1 cellular context compared by ENCODE assay signal in genomic region chr11:64208086-64208795, GRCh38.
TF ChIP-seq lines count a peak whose summit lies in the region.

No MANE protein-coding gene starts in this region.

TF ChIP-seq in K562, 482 proteins besides CTCF, POLR2A, EP300 and RAD21:
- TF ChIP-seq PTBP1 (IDR thresholded peaks at IDR 0.05; ENCODE audit: low read depth, low read length) (no peak), BRD4 (IDR thresholded peaks at IDR 0.05) (0 out of 2 replicates have a peak, but pooled peaks have one; percentile 16), MYC (IDR thresholded peaks at IDR 0.05; ENCODE audit: low read depth, low read length) (no peak), MYC (CRISPR knock-in tag; IDR thresholded peaks at IDR 0.05; ENCODE audit: borderline replicate concordance, low read depth) (peak; percentile 40; the same call in 1 of the 2 replicates), GTF2E2 (tag; IDR thresholded peaks at IDR 0.05) (0 out of 2 replicates have a peak, but pooled peaks have one; percentile 0), ZNF740 (CRISPR knock-in tag; IDR thresholded peaks at IDR 0.05) (0 out of 2 replicates have a peak, but pooled peaks have one; percentile 10), ZNF740 (tag; IDR thresholded peaks at IDR 0.05) (0 out of 4 replicates have a peak, but pooled peaks of 1 of the 2 experiments have one; percentile 42), NFRKB (IDR thresholded peaks at IDR 0.05; ENCODE audit: low read depth) (0 out of 2 replicates have a peak, but pooled peaks have one; percentile 8), ZFP91 (CRISPR knock-in tag; IDR thresholded peaks at IDR 0.05) (no peak), POLR2G (IDR thresholded peaks at IDR 0.05; ENCODE audit: low read depth, low read length) (peak; percentile 68), GABPA (tag; conservative IDR thresholded peaks at IDR 0.05; ENCODE audit: low read depth) (0 out of 2 replicates have a peak, but pooled peaks have one; percentile 43), FOXJ3 (CRISPR knock-in tag; IDR thresholded peaks at IDR 0.05) (no peak), POLR2AphosphoS2 (IDR thresholded peaks at IDR 0.05; ENCODE audit: low read length) (no peak), PRPF4 (IDR thresholded peaks at IDR 0.05; ENCODE audit: insufficient read depth, low read depth, low read length, poor library complexity, severe bottlenecking) (peak; percentile 22)
